ENCODE assay signal across 1 cellular context in the genomic region with DNA sequence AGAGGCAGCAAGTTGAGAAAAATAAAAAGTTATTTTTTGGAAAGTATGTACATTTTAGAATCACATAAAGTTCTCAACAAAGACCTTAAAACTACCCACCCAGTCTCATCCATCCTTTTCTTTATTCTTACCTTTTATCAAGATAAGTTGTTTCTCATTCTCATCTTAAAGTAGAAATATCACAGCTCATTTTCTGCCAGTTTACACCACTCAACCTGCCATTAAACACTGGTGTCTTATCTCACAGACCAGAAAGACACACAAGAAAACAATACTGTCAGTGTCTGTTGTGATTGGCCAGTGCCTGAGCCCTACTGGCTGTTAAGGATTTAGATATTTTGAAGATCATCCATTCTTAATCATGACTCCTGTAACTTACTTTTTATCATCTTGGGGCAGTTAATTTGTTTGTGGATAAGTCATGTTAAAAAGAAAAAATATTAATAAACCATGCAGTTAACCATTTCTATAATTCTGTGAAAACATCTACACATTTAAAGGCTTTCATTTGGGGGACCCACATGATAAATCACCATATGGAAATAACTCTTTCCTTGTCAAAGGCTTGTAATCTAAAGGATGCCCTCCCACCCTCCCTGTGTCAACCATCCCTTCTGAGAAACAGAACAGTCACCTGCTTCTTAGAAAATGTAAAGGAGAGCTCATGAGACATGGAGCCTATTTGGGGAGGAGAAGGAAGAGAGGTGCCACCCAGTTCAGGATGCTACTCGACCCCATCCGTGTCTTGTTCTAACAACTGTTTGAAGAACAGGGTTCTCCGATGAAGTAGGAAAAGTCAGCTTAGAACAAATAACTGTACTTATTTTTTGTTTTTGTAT.
TF ChIP-seq lines count a peak whose summit lies in the region.

No MANE protein-coding gene starts in this region.

TF ChIP-seq in K562, 482 proteins besides CTCF, POLR2A, EP300 and RAD21 (continued from another document and continues in another):
- TF ChIP-seq JUN (IDR thresholded peaks at IDR 0.05; ENCODE audit: borderline replicate concordance, low read depth, low read length) (no peak), JUN (CRISPR knock-in tag; IDR thresholded peaks at IDR 0.05; ENCODE audit: borderline replicate concordance) (no peak), ZNF780A (CRISPR knock-in tag; IDR thresholded peaks at IDR 0.05) (no peak), GABPB2 (CRISPR knock-in tag; conservative IDR thresholded peaks at IDR 0.05) (no peak), NFE2 (IDR thresholded peaks at IDR 0.05; ENCODE audit: low read depth) (peak; percentile 18; the same call in 1 of the 2 replicates), SUPT5H (IDR thresholded peaks at IDR 0.05) (peak; percentile 20), BRD9 (IDR thresholded peaks at IDR 0.05; ENCODE audit: low read depth, partially characterized antibody) (peak; percentile 45), ATF7 (IDR thresholded peaks at IDR 0.05) (peak; percentile 48; the same call in 1 of the 2 replicates), ARID1B (IDR thresholded peaks at IDR 0.05) (peak; percentile 95), TFAM (CRISPR knock-in tag; conservative IDR thresholded peaks at IDR 0.05) (no peak), MTA2 (IDR thresholded peaks at IDR 0.05; ENCODE audit: low read depth) (peak; percentile 72), FOXK2 (conservative IDR thresholded peaks at IDR 0.05 in 1 of 2, IDR thresholded peaks at IDR 0.05 in 1 of 2; ENCODE audit: low read depth in 2 of 2) (peak; percentile 56 to 76; a peak in 3 of 4 replicates), SMARCC2 (IDR thresholded peaks at IDR 0.05; ENCODE audit: low read depth) (peak; percentile 50; the same call in 1 of the 2 replicates), ARNT (IDR thresholded peaks at IDR 0.05) (peak in 1 of 2 experiments; percentile 54; a peak in 1 of 4 replicates), TAF15 (IDR thresholded peaks at IDR 0.05; ENCODE audit: low read depth, low read length) (no peak), ATF2 (CRISPR knock-in tag; IDR thresholded peaks at IDR 0.05) (no peak), ZBTB40 (IDR thresholded peaks at IDR 0.05) (peak; percentile 34; the same call in 1 of the 2 replicates), ZBTB40 (CRISPR knock-in tag; IDR thresholded peaks at IDR 0.05) (no peak), ZNF561 (CRISPR knock-in tag; conservative IDR thresholded peaks at IDR 0.05) (no peak), ARID3A (IDR thresholded peaks at IDR 0.05; ENCODE audit: borderline replicate concordance, low read depth, low read length) (peak; percentile 57; the same call in 1 of the 2 replicates), EHMT2 (IDR thresholded peaks at IDR 0.05) (peak; percentile 37; the same call in 1 of the 2 replicates), BACH1 (tag; IDR thresholded peaks at IDR 0.05) (no peak), ZNF324 (CRISPR knock-in tag; IDR thresholded peaks at IDR 0.05) (no peak), ZNF280A (IDR thresholded peaks at IDR 0.05; ENCODE audit: low read depth, partially characterized antibody) (no peak), FOS (IDR thresholded peaks at IDR 0.05; ENCODE audit: extremely low read depth, insufficient read length) (peak; percentile 10), L3MBTL2 (IDR thresholded peaks at IDR 0.05) (0 out of 2 replicates have a peak, but pooled peaks have one; percentile 19), GTF2B (IDR thresholded peaks at IDR 0.05; ENCODE audit: extremely low read depth, insufficient read length) (no peak), KAT8 (IDR thresholded peaks at IDR 0.05; ENCODE audit: low read depth) (no peak), ATF1 (CRISPR knock-in tag; IDR thresholded peaks at IDR 0.05) (no peak), ATF1 (tag; IDR thresholded peaks at IDR 0.05) (0 out of 2 replicates have a peak, but pooled peaks have one; percentile 34), HDAC2 (IDR thresholded peaks at IDR 0.05) (peak; percentile 72; the same call in 1 of the 2 replicates)
- TF ChIP-seq, protein P1, sequence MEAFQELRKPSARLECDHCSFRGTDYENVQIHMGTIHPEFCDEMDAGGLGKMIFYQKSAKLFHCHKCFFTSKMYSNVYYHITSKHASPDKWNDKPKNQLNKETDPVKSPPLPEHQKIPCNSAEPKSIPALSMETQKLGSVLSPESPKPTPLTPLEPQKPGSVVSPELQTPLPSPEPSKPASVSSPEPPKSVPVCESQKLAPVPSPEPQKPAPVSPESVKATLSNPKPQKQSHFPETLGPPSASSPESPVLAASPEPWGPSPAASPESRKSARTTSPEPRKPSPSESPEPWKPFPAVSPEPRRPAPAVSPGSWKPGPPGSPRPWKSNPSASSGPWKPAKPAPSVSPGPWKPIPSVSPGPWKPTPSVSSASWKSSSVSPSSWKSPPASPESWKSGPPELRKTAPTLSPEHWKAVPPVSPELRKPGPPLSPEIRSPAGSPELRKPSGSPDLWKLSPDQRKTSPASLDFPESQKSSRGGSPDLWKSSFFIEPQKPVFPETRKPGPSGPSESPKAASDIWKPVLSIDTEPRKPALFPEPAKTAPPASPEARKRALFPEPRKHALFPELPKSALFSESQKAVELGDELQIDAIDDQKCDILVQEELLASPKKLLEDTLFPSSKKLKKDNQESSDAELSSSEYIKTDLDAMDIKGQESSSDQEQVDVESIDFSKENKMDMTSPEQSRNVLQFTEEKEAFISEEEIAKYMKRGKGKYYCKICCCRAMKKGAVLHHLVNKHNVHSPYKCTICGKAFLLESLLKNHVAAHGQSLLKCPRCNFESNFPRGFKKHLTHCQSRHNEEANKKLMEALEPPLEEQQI (IDR thresholded peaks at IDR 0.05) = peak; percentile 82
- TF ChIP-seq, protein P2, sequence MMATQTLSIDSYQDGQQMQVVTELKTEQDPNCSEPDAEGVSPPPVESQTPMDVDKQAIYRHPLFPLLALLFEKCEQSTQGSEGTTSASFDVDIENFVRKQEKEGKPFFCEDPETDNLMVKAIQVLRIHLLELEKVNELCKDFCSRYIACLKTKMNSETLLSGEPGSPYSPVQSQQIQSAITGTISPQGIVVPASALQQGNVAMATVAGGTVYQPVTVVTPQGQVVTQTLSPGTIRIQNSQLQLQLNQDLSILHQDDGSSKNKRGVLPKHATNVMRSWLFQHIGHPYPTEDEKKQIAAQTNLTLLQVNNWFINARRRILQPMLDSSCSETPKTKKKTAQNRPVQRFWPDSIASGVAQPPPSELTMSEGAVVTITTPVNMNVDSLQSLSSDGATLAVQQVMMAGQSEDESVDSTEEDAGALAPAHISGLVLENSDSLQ (IDR thresholded peaks at IDR 0.05) = peak; percentile 84
- TF ChIP-seq, protein P3, sequence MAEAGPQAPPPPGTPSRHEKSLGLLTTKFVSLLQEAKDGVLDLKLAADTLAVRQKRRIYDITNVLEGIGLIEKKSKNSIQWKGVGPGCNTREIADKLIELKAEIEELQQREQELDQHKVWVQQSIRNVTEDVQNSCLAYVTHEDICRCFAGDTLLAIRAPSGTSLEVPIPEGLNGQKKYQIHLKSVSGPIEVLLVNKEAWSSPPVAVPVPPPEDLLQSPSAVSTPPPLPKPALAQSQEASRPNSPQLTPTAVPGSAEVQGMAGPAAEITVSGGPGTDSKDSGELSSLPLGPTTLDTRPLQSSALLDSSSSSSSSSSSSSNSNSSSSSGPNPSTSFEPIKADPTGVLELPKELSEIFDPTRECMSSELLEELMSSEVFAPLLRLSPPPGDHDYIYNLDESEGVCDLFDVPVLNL (CRISPR knock-in tag; IDR thresholded peaks at IDR 0.05; ENCODE audit: low read depth) = no peak
